In genomic region chr17:32319548-32319905, GRCh38 we compare ENCODE assay signal across 8 cellular contexts. TPM values are rescaled to one million over a fixed set of nuclear protein-coding genes. Genes with fewer than 3 reads are reported as not detected.
DNase-seq lines count a peak whose midpoint lies in the region; ATAC-seq and TF ChIP-seq lines count a peak whose summit lies in the region.

No MANE protein-coding gene starts in this region.

- H3K9me3 Mint-ChIP-seq in nephron progenitor cell, result no peaks in the 10 kb centered on the region

- TF ChIP-seq CTCF in GM13976 (IDR thresholded peaks at IDR 0.05; ENCODE audit: borderline replicate concordance, control extremely low read depth, extremely low read depth, insufficient read depth, missing control alignments) (peak; percentile 97), PC-9 (conservative IDR thresholded peaks at IDR 0.05) (peak; percentile 91), nephron progenitor cell (IDR thresholded peaks at IDR 0.05) (peak; percentile 95)

- peaks cover 40% of the 10 kb centered on the region for H3K27me3 Mint-ChIP-seq in nephron progenitor cell (ENCODE audit: low read depth, poor library complexity)

- peaks cover 15% of the 10 kb centered on the region for H3K27me3 ChIP-seq in PC-9 (ENCODE audit: insufficient read depth, low read depth)

- H3K79me2 ChIP-seq in PC-9 (ENCODE audit: low read depth), result no peaks in the 10 kb centered on the region

- intact Hi-C loops in PC-9 (cut with micrococcal nuclease; ENCODE audit: unreplicated experiment), result loop anchor here (1.0 kb wide), 1 partner anchor 66 kb away; no protein-coding TSS in a partner anchor

- H3K36me3 Mint-ChIP-seq in nephron progenitor cell (ENCODE audit: low read depth), result no peaks in the 10 kb centered on the region

- H3K9me3 ChIP-seq in PC-9 (ENCODE audit: insufficient read depth, low read depth), result no peaks in the 10 kb centered on the region

- DNase-seq in A172 (ENCODE audit: low spot score) (peak; percentile 85), GM13976 (ENCODE audit: low spot score) (peak; percentile 86), PC-9 (peak in 1 of 2 experiments; percentile 73), activated T-cell treated with anti-CD3 and anti-CD28 coated beads for 48 hours (ENCODE audit: low read depth) (peak; percentile 76), fibroblast of gingiva (ENCODE audit: low read depth) (peak; percentile 24), nephron progenitor cell (peak; percentile 87), stromal cell of bone marrow (ENCODE audit: low read depth) (peak; percentile 9)

- CTCF ChIA-PET in PC-9 (lab: Charles Lee), result interaction anchor here (0.7 kb wide), 1 partner anchor 317 kb away, joined by 12 read pairs; no protein-coding TSS in a partner anchor

- H3K27ac ChIP-seq in PC-9, result no peak overlapping the region

- no peak overlapping the region for H3K27ac Mint-ChIP-seq in nephron progenitor cell

- H3K4me1 ChIP-seq in PC-9 (replicated peaks; ENCODE audit: insufficient read depth), result no peaks in the 10 kb centered on the region; the same call in 1 of the 2 replicates

- H4K20me1 ChIP-seq in PC-9 (ENCODE audit: insufficient read depth), result no peaks in the 10 kb centered on the region

- no peak overlapping the region for H2AFZ ChIP-seq in PC-9

- no peak overlapping the region for H3K4me2 ChIP-seq in PC-9

- in situ Hi-C loops in GM13976 (cut with MboI; ENCODE audit: low sequenced_read_pairs, unreplicated experiment), result loop anchor here (5.0 kb wide), 1 partner anchor 67 kb away; no protein-coding TSS in a partner anchor

- ATAC-seq in HG03520 (IDR thresholded peaks at IDR 0.05; ENCODE audit: unreplicated experiment), result peak; percentile 58

- BruUV-seq in PC-9 (replicated peaks; lab: Mats Ljungman, UMichigan), result no TSS peak

- no peaks in the 10 kb centered on the region for H3K36me3 ChIP-seq in PC-9 (ENCODE audit: low read depth)

- no peaks in the 10 kb centered on the region; the same call in 1 of the 2 replicates for H3F3A ChIP-seq in PC-9 (ENCODE audit: insufficient read depth, low read depth)

- H3K9me2 ChIP-seq in PC-9 (ENCODE audit: insufficient read depth), result no peaks in the 10 kb centered on the region

- no peak overlapping the region for H3K4me3 ChIP-seq in PC-9

- POLR2A ChIA-PET in PC-9 (lab: Charles Lee; ENCODE audit: unreplicated experiment), result no interaction called here

- H3K4me1 Mint-ChIP-seq in nephron progenitor cell, result peaks cover 22% of the 10 kb centered on the region

- no peak overlapping the region for H3K4me3 Mint-ChIP-seq in nephron progenitor cell

RNA-seq across cellular contexts. Expression of gene C17orf75, which starts 22.4 kb away (rescaled TPM):
- 75.6 and 89.5 TPM in 2 replicates for total RNA-seq in A172 (2014; rRNA removed; shearing (Covaris generic))
- total RNA-seq in PC-9 (2021), result 27.2 and 33.3 TPM in 2 replicates

RNA-seq across cellular contexts. Expression of gene ZNF207, which starts 30.4 kb away (rescaled TPM):
- 221 and 227 TPM in 2 replicates for total RNA-seq in A172 (2014; rRNA removed; shearing (Covaris generic))
- 186 and 198 TPM in 2 replicates for total RNA-seq in PC-9 (2021)

RNA-seq across cellular contexts. Expression of gene RHBDL3, which starts 53.9 kb away (rescaled TPM):
- 3.7 TPM in 2 replicates for total RNA-seq in A172 (2014; rRNA removed; shearing (Covaris generic))
- total RNA-seq in PC-9 (2021), result 0.25 TPM in 1 of 2 replicates, not detected in the other
